13 cellular contexts compared by ENCODE assay signal in the genomic region with DNA sequence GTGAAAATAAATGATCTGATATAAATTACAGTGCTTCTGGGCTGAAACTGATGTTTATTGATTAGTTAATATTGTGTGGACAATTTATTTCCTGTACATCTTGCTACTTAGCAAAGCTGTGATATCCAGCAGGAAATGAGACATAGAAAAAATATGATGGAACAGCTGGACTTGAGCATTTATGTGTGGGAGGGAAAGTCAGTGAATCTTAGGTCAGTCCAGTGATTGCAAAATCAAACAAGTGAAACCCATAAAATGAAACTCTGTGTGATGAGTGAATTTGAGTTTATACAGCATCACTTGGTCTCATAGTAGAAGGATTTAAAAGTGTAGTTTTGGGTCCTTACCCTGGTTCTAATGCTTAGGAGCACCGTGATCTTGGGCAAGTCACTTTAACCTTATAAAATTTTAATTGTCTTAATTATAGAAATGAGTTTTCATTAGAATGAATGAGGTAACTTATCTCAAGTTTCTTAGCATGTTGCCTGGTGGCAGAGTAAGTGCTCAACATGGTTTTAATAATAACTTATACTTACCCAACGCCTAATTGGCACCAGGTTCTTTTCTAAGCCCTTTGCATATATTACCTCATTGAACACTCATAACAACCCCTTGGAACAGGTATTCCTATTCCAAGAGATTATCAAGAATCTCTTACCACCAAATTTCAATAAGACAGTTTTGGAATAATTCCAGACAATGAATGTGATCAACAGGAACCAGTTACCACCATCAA.
DNase-seq lines count a peak whose midpoint lies in the region; ATAC-seq and TF ChIP-seq lines count a peak whose summit lies in the region.
"Had no signal": no experiment of that assay in that cellular context is flagged by ENCODE, and none has a peak within 500 bp of the region (broad histone marks: within the 10 kb centered on the region; RNA-seq: fewer than 3 reads in every experiment).

No MANE protein-coding gene starts in this region.

- dilution Hi-C loops in mammary epithelial cell (cut with HindIII; ENCODE audit: low sequenced_read_pairs): no loop called here

- H3K9ac ChIP-seq in HCT116 (ENCODE audit: low read length) (no peak overlapping the region), mammary epithelial cell (ENCODE audit: insufficient read depth, low read length) (peak overlapping the region; percentile 63)

- no peak for ATAC-seq in HCT116
- ATAC-seq: WTC11 had no signal

- H4K20me1 ChIP-seq in HCT116 (ENCODE audit: insufficient read depth) (no peaks in the 10 kb centered on the region), mammary epithelial cell (ENCODE audit: insufficient read depth, low read length) (no peaks in the 10 kb centered on the region)

- POLR2A ChIA-PET in HCT116 (lab: Charles Lee): no interaction called here

- CTCF ChIA-PET in HCT116 (lab: Charles Lee) (no interaction called here), mammary epithelial cell (lab: Charles Lee; ENCODE audit: low non-redundant PET) (no interaction called here)

- H3K9me3 Mint-ChIP-seq in T-helper 2 cell treated with Interferon-gamma antibody and Interleukin-4, amounts not matched to agents 5 μg/mL and 100 μg/mL, for 36 hours: no peaks in the 10 kb centered on the region
- H3K9me3 Mint-ChIP-seq: WTC11 had no signal

- RAD21 ChIA-PET in HCT116 (lab: Charles Lee; ENCODE audit: low non-redundant PET in 1 of 2, low total read pairs in 2 of 2, uncharacterized antibody in 2 of 2, unreplicated experiment in 2 of 2): no interaction called here

- H3K4me1 Mint-ChIP-seq in T-helper 2 cell treated with Interferon-gamma antibody and Interleukin-4, amounts not matched to agents 5 μg/mL and 100 μg/mL, for 36 hours (ENCODE audit: low read depth): no peaks in the 10 kb centered on the region
- H3K4me1 Mint-ChIP-seq: WTC11 had no signal

- no peaks in the 10 kb centered on the region for H3K36me3 ChIP-seq in HCT116 (ENCODE audit: control insufficient read depth in 1 of 2, insufficient read depth in 2 of 2, low read length in 2 of 2)
- no peaks in the 10 kb centered on the region for H3K36me3 ChIP-seq in mammary epithelial cell (ENCODE audit: insufficient read depth, low read length)
- no peaks in the 10 kb centered on the region for H3K36me3 ChIP-seq in tibial artery

- H3K27me3 ChIP-seq in HCT116 (ENCODE audit: insufficient read depth, low read length): peaks cover 4% of the 10 kb centered on the region; the same call in 1 of the 2 replicates
- H3K27me3 ChIP-seq in mammary epithelial cell (ENCODE audit: insufficient read depth, low read length): no peaks in the 10 kb centered on the region
- no peaks in the 10 kb centered on the region for H3K27me3 ChIP-seq in tibial artery

- H3K27ac Mint-ChIP-seq in T-helper 2 cell treated with Interferon-gamma antibody and Interleukin-4, amounts not matched to agents 5 μg/mL and 100 μg/mL, for 36 hours: no peak overlapping the region
- H3K27ac Mint-ChIP-seq: WTC11 had no signal

- DNase-seq in A172 (ENCODE audit: low spot score) (peak; percentile 59), HCT116 (ENCODE audit: low read depth, low spot score) (no peak), mammary epithelial cell (peak; percentile 93), iris pigment epithelial cell (ENCODE audit: low read depth) (peak; percentile 96), cerebellum (ENCODE audit: low spot score) (no peak), tibial artery (no peak)
- no peak for DNase-seq in activated CD8-positive, alpha-beta memory T cell treated with anti-CD3 and anti-CD28 coated beads, Interleukin-2, amount 50 U/mL, for 48 hours
- no peak for DNase-seq in T-helper 2 cell treated with Interferon-gamma antibody and Interleukin-4, amounts not matched to agents 5 μg/mL and 100 μg/mL, for 36 hours (ENCODE audit: low spot score)
- DNase-seq: activated gamma-delta T cell, C1 segment of cervical spinal cord, NCI-H1105, OCI-M1 had no signal

- no peaks in the 10 kb centered on the region for H3K36me3 Mint-ChIP-seq in T-helper 2 cell treated with Interferon-gamma antibody and Interleukin-4, amounts not matched to agents 5 μg/mL and 100 μg/mL, for 36 hours (ENCODE audit: low read depth)
- H3K36me3 Mint-ChIP-seq: WTC11 had no signal

- H3K9me2 ChIP-seq in HCT116 (ENCODE audit: insufficient read depth): no peaks in the 10 kb centered on the region

- no peaks in the 10 kb centered on the region for H3K9me3 ChIP-seq in HCT116 (ENCODE audit: control insufficient read depth in 1 of 2, insufficient read depth in 1 of 2, low read depth in 1 of 2, low read length in 2 of 2)
- no peaks in the 10 kb centered on the region for H3K9me3 ChIP-seq in mammary epithelial cell (replicated peaks; ENCODE audit: insufficient read depth, low read length)
- no peaks in the 10 kb centered on the region for H3K9me3 ChIP-seq in tibial artery

- H3K4me3 ChIP-seq in HCT116 (replicated peaks in 1 of 2; ENCODE audit: low read depth in 1 of 2, low read length in 2 of 2): no peak overlapping the region
- no peak overlapping the region for H3K4me3 ChIP-seq in mammary epithelial cell (replicated peaks in 1 of 3; ENCODE audit: insufficient read depth in 1 of 3, low read depth in 2 of 3, low read length in 3 of 3)
- H3K4me3 ChIP-seq in tibial artery: no peak overlapping the region

- no peak for TF ChIP-seq RAD21 in HCT116 (IDR thresholded peaks at IDR 0.05; ENCODE audit: low read depth)

- intact Hi-C loops in HCT116 (cut with micrococcal nuclease): no loop called here
- intact Hi-C loops in mammary epithelial cell (cut with micrococcal nuclease): no loop called here
- intact Hi-C loops in tibial artery (cut with DNase I; ENCODE audit: low total_unique reads): no loop called here

- H3K27ac ChIP-seq in HCT116 (ENCODE audit: low read depth, low read length): no peak overlapping the region
- peak overlapping the region; percentile 98 for H3K27ac ChIP-seq in mammary epithelial cell (ENCODE audit: insufficient read depth, low read depth, low read length)
- no peak overlapping the region for H3K27ac ChIP-seq in tibial artery

- H3K79me2 ChIP-seq in HCT116 (ENCODE audit: insufficient read depth, low read length) (no peaks in the 10 kb centered on the region), mammary epithelial cell (ENCODE audit: insufficient read depth, low read length) (no peaks in the 10 kb centered on the region)

- TF ChIP-seq POLR2A in HCT116 (IDR thresholded peaks at IDR 0.05; ENCODE audit: borderline replicate concordance, extremely low read depth, insufficient read depth, insufficient read length): no peak

- H3K4me2 ChIP-seq in HCT116 (ENCODE audit: low read length) (peak overlapping the region; percentile 38; the same call in 1 of the 2 replicates), mammary epithelial cell (ENCODE audit: insufficient read depth, low read depth, low read length) (peak overlapping the region; percentile 55)

- in situ Hi-C loops in mammary epithelial cell (cut with MboI; ENCODE audit: low sequenced_read_pairs in 2 of 2): no loop called here

- peaks cover 4 to 7% of the 10 kb centered on the region in 2 experiments; a peak in 2 of 4 replicates for H3K4me1 ChIP-seq in HCT116 (ENCODE audit: control insufficient read depth in 1 of 2, insufficient read depth in 2 of 2, low read length in 2 of 2)
- peaks cover 47% of the 10 kb centered on the region for H3K4me1 ChIP-seq in mammary epithelial cell (ENCODE audit: insufficient read depth, low read length)
- H3K4me1 ChIP-seq in tibial artery: peaks cover 0 to 33% (median 13%) of the 10 kb centered on the region in 4 donors

- no peak overlapping the region for H3K4me3 Mint-ChIP-seq in T-helper 2 cell treated with Interferon-gamma antibody and Interleukin-4, amounts not matched to agents 5 μg/mL and 100 μg/mL, for 36 hours
- H3K4me3 Mint-ChIP-seq: WTC11 had no signal

- WGBS in mammary epithelial cell (ENCODE audit: low coverage, missing lambda C conversion rate): 63% methylated on average over 2 of the region's 2 CpGs

- H3K27me3 Mint-ChIP-seq in T-helper 2 cell treated with Interferon-gamma antibody and Interleukin-4, amounts not matched to agents 5 μg/mL and 100 μg/mL, for 36 hours (ENCODE audit: low read depth): peaks cover 4% of the 10 kb centered on the region

- no peak overlapping the region for H2AFZ ChIP-seq in HCT116 (ENCODE audit: low read depth, low read length, poor library complexity, severe bottlenecking)
- H2AFZ ChIP-seq in mammary epithelial cell (ENCODE audit: low read depth, low read length): no peak overlapping the region

- TF ChIP-seq CTCF in HCT116 (IDR thresholded peaks at IDR 0.05 in 2 of 3, conservative IDR thresholded peaks at IDR 0.05 in 1 of 3; ENCODE audit: borderline replicate concordance in 1 of 3, insufficient read depth in 1 of 3, low read depth in 2 of 3, low read length in 2 of 3): no peak
- no peak for TF ChIP-seq CTCF in mammary epithelial cell (conservative IDR thresholded peaks at IDR 0.05 in 1 of 2, IDR thresholded peaks at IDR 0.05 in 1 of 2; ENCODE audit: extremely low read depth in 1 of 2, insufficient read depth in 1 of 2, low read depth in 1 of 2, low read length in 2 of 2)
- TF ChIP-seq CTCF in tibial artery (IDR thresholded peaks at IDR 0.05): no peak

- BruUV-seq in HCT116 (replicated peaks; lab: Mats Ljungman, UMichigan) (no TSS peak), mammary epithelial cell (replicated peaks; lab: Mats Ljungman, UMichigan) (TSS peak; percentile 86)

TF ChIP-seq in HCT116, 20 proteins besides CTCF, POLR2A, EP300 and RAD21 (continues in another document):
- TF ChIP-seq, protein P1, sequence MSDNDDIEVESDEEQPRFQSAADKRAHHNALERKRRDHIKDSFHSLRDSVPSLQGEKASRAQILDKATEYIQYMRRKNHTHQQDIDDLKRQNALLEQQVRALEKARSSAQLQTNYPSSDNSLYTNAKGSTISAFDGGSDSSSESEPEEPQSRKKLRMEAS (IDR thresholded peaks at IDR 0.05): no peak
- TF ChIP-seq CEBPB (IDR thresholded peaks at IDR 0.05; ENCODE audit: low read depth): peak; percentile 65
- no peak for TF ChIP-seq SIN3A (IDR thresholded peaks at IDR 0.05; ENCODE audit: low read depth)
- TF ChIP-seq SP1 (IDR thresholded peaks at IDR 0.05; ENCODE audit: low read depth): no peak
- TF ChIP-seq TCF7L2 (IDR thresholded peaks at IDR 0.05; ENCODE audit: borderline replicate concordance, extremely low read depth, insufficient read depth, insufficient read length): no peak
- TF ChIP-seq EGR1 (IDR thresholded peaks at IDR 0.05; ENCODE audit: low read depth): peak; percentile 58; the same call in 1 of the 2 replicates

Comparison
In these comparisons a context has a peak if more than half of its experiments do, and no peak if none do; other contexts are left out.
1. DNase-seq: peak in A172 (single experiment), mammary epithelial cell (single experiment) and iris pigment epithelial cell (single experiment); none in HCT116 (single experiment), activated CD8-positive, alpha-beta memory T cell treated with anti-CD3 and anti-CD28 coated beads, Interleukin-2, amount 50 U/mL, for 48 hours (single experiment), cerebellum (single experiment), T-helper 2 cell treated with Interferon-gamma antibody and Interleukin-4, amounts not matched to agents 5 μg/mL and 100 μg/mL, for 36 hours (single experiment) and tibial artery (0 of 2).